Comparison of ENCODE assay signal across 11 cellular contexts in the genomic region with DNA sequence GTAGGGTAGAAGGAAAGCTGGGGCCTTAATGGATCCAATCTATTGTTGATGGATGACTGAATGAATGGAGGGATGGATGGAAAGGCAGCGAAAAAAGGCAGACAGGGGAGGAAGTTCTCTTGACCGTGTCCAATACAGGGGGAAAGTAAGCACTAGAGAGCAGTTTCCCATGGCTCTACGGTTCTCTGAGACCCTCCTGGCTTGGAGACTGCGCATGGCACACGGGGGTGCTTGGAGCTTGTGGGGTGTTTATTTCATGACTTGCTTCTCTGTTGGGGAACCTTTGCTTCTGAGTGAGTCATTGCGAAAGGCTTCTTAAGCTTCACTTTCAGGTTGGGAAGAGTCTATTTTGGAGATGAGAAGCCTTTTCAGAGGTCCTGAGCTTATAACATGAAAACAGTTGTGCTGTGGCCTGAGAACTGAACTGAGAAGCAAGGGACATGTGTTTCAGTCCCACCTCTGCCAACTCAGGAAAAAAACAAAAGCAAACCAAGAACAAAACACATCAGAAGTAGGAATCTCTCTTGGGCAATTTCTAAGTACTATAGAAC. TPM values are rescaled to one million over a fixed set of nuclear protein-coding genes. Genes with fewer than 3 reads are reported as not detected.
A peak's percentile ranks its signal among the peaks of the same experiment; 100 is the strongest.
DNase-seq lines count a peak whose midpoint lies in the region; ATAC-seq and TF ChIP-seq lines count a peak whose summit lies in the region.
"Had no signal": no experiment of that assay in that cellular context is flagged by ENCODE, and none has a peak within 500 bp of the region (broad histone marks: within the 10 kb centered on the region; RNA-seq: fewer than 3 reads in every experiment).

No MANE protein-coding gene starts in this region.

- no peaks in the 10 kb centered on the region for H4K20me1 ChIP-seq in GM23248 (ENCODE audit: insufficient read depth)

- no peaks in the 10 kb centered on the region for H3K9me3 Mint-ChIP-seq in natural killer cell treated with Interleukin-12 subunit alpha and Interleukin-12 subunit beta and Interleukin-15 and Interleukin-18, amount 100 ng/mL, for 72 hours
- H3K9me3 Mint-ChIP-seq in natural killer cell (no peaks in the 10 kb centered on the region), nephron progenitor cell (peaks cover 3% of the 10 kb centered on the region)

- H3K27ac ChIP-seq in GM23248: no peak overlapping the region
- H3K27ac ChIP-seq: VCaP had no signal

- peak overlapping the region; percentile 90 to 100 for H3K27ac Mint-ChIP-seq in natural killer cell treated with Interleukin-12 subunit alpha and Interleukin-12 subunit beta and Interleukin-15 and Interleukin-18, amount 100 ng/mL, for 72 hours
- H3K27ac Mint-ChIP-seq in natural killer cell (no peak overlapping the region), nephron progenitor cell (no peak overlapping the region)

- peaks cover 0 to 2% of the 10 kb centered on the region in 2 donors for H3K27me3 Mint-ChIP-seq in natural killer cell treated with Interleukin-12 subunit alpha and Interleukin-12 subunit beta and Interleukin-15 and Interleukin-18, amount 100 ng/mL, for 72 hours
- H3K27me3 Mint-ChIP-seq in natural killer cell (ENCODE audit: low read depth in 2 of 2): peaks cover 5 to 15% of the 10 kb centered on the region in 2 donors
- H3K27me3 Mint-ChIP-seq in nephron progenitor cell (ENCODE audit: low read depth, poor library complexity): peaks cover 11% of the 10 kb centered on the region

- H3K9me3 ChIP-seq in GM23248 (ENCODE audit: low read depth): no peaks in the 10 kb centered on the region

- no peaks in the 10 kb centered on the region for H3K9me2 ChIP-seq in GM23248 (ENCODE audit: insufficient read depth)

- H3K4me1 Mint-ChIP-seq in natural killer cell treated with Interleukin-12 subunit alpha and Interleukin-12 subunit beta and Interleukin-15 and Interleukin-18, amount 100 ng/mL, for 72 hours (ENCODE audit: low read depth in 2 of 2): peaks cover 57 to 87% of the 10 kb centered on the region in 2 donors
- H3K4me1 Mint-ChIP-seq in natural killer cell (peaks cover 0 to 11% of the 10 kb centered on the region in 2 donors), nephron progenitor cell (no peaks in the 10 kb centered on the region)

- peaks cover 36% of the 10 kb centered on the region for H3K4me1 ChIP-seq in GM23248 (ENCODE audit: insufficient read depth)

- peaks cover 11% of the 10 kb centered on the region for H3K36me3 Mint-ChIP-seq in natural killer cell treated with Interleukin-12 subunit alpha and Interleukin-12 subunit beta and Interleukin-15 and Interleukin-18, amount 100 ng/mL, for 72 hours
- H3K36me3 Mint-ChIP-seq in natural killer cell (no peaks in the 10 kb centered on the region), nephron progenitor cell (ENCODE audit: low read depth) (no peaks in the 10 kb centered on the region)

- ATAC-seq in natural killer cell treated with Interleukin-12 subunit alpha and Interleukin-12 subunit beta and Interleukin-15 and Interleukin-18, amount 100 ng/mL, for 72 hours: peak; percentile 1 to 2
- no peak for ATAC-seq in natural killer cell
- peak; percentile 6 for ATAC-seq in stimulated activated naive CD8-positive, alpha-beta T cell treated with anti-CD3 and anti-CD28 coated beads, Interleukin-15, Interleukin-2, amounts not matched to agents 100 U/mL and 50 U/mL, for 24 hours

- no peak overlapping the region for H3K4me3 ChIP-seq in GM23248

- no peaks in the 10 kb centered on the region for H3K79me2 ChIP-seq in GM23248 (ENCODE audit: insufficient read depth)

- H3K9ac ChIP-seq in GM23248: no peak overlapping the region

- TF ChIP-seq CTCF in natural killer cell (IDR thresholded peaks at IDR 0.05) (no peak), nephron progenitor cell (IDR thresholded peaks at IDR 0.05) (no peak)

- no peak overlapping the region for H3K4me2 ChIP-seq in GM23248 (ENCODE audit: unreplicated experiment)

- peaks cover 39% of the 10 kb centered on the region for H3F3A ChIP-seq in GM23248 (ENCODE audit: insufficient read depth)

- H3K27me3 ChIP-seq in GM23248 (replicated peaks; ENCODE audit: insufficient read depth): no peaks in the 10 kb centered on the region

- peak overlapping the region; percentile 71 for H3K4me3 Mint-ChIP-seq in natural killer cell treated with Interleukin-12 subunit alpha and Interleukin-12 subunit beta and Interleukin-15 and Interleukin-18, amount 100 ng/mL, for 72 hours
- H3K4me3 Mint-ChIP-seq in natural killer cell: no peak overlapping the region
- H3K4me3 Mint-ChIP-seq in nephron progenitor cell: no peak overlapping the region

- intact Hi-C loops in natural killer cell (cut with micrococcal nuclease): no loop called here

- 98 to 100% methylated on average over 6 of the region's 6 CpGs for WGBS in GM23248 (ENCODE audit: low coverage in 1 of 2, low lambda C conversion rate in 2 of 2, missing lambda C conversion rate in 2 of 2), 2 experiments

- no peak overlapping the region for H2AFZ ChIP-seq in GM23248

- DNase-seq in natural killer cell treated with Interleukin-12 subunit alpha and Interleukin-12 subunit beta and Interleukin-15 and Interleukin-18, amount 100 ng/mL, for 72 hours (ENCODE audit: low spot score): no peak
- no peak for DNase-seq in natural killer cell
- peak; percentile 38 for DNase-seq in GM23248
- peak; percentile 60 for DNase-seq in M059J (ENCODE audit: low read depth)
- DNase-seq in stimulated activated naive CD8-positive, alpha-beta T cell treated with anti-CD3 and anti-CD28 coated beads, Interleukin-15, Interleukin-2, amounts not matched to agents 100 U/mL and 50 U/mL, for 24 hours: peak; percentile 31
- no peak for DNase-seq in amygdala (lab: John Stamatoyannopoulos, UW)
- DNase-seq in nephron progenitor cell: no peak
- DNase-seq in NCI-H446 treated with DMSO at 0.1 percent for 48 hours (lab: John Stamatoyannopoulos, UW): no peak
- DNase-seq: NCI-H82 had no signal

- no peaks in the 10 kb centered on the region for H3K36me3 ChIP-seq in GM23248 (ENCODE audit: low read depth)

- in situ Hi-C loops in GM23248 (cut with MboI): no loop called here

RNA-seq across cellular contexts. Expression of gene TEX48, which starts 12.8 kb away (rescaled TPM):
- total RNA-seq in natural killer cell treated with Interleukin-12 subunit alpha and Interleukin-12 subunit beta and Interleukin-15 and Interleukin-18, amount 100 ng/mL, for 72 hours: not detected
- total RNA-seq in natural killer cell: not detected
- not detected in 2 replicates for total RNA-seq in GM23248 (2014; rRNA removed; shearing (Covaris generic))
- polyA plus RNA-seq in GM23248 (2016; fragmentation: Nextera tagmentation; extraction: Ambion mirVana): not detected in 2 replicates
- total RNA-seq in M059J (2014; rRNA removed; shearing (Covaris generic)): not detected in 2 replicates
- total RNA-seq: mononuclear cell had no signal

RNA-seq across cellular contexts. Expression of gene TEX53, which starts 37.2 kb away (rescaled TPM):
- not detected for total RNA-seq in natural killer cell treated with Interleukin-12 subunit alpha and Interleukin-12 subunit beta and Interleukin-15 and Interleukin-18, amount 100 ng/mL, for 72 hours
- not detected for total RNA-seq in natural killer cell
- total RNA-seq in GM23248 (2014; rRNA removed; shearing (Covaris generic)): not detected in 2 replicates
- not detected in 2 replicates for polyA plus RNA-seq in GM23248 (2016; fragmentation: Nextera tagmentation; extraction: Ambion mirVana)
- total RNA-seq in M059J (2014; rRNA removed; shearing (Covaris generic)): not detected in 2 replicates
- total RNA-seq: mononuclear cell had no signal

Comparison
In these comparisons a context has a peak if more than half of its experiments do, and no peak if none do; other contexts are left out.
1. ATAC-seq: peak in natural killer cell treated with Interleukin-12 subunit alpha and Interleukin-12 subunit beta and Interleukin-15 and Interleukin-18, amount 100 ng/mL, for 72 hours (2 of 2) and stimulated activated naive CD8-positive, alpha-beta T cell treated with anti-CD3 and anti-CD28 coated beads, Interleukin-15, Interleukin-2, amounts not matched to agents 100 U/mL and 50 U/mL, for 24 hours (single experiment); none in natural killer cell (0 of 3).
2. H3K27ac Mint-ChIP-seq: peak in natural killer cell treated with Interleukin-12 subunit alpha and Interleukin-12 subunit beta and Interleukin-15 and Interleukin-18, amount 100 ng/mL, for 72 hours (2 of 2); none in natural killer cell (0 of 2) and nephron progenitor cell (single experiment).
3. DNase-seq: peak in GM23248 (single experiment), M059J (single experiment) and stimulated activated naive CD8-positive, alpha-beta T cell treated with anti-CD3 and anti-CD28 coated beads, Interleukin-15, Interleukin-2, amounts not matched to agents 100 U/mL and 50 U/mL, for 24 hours (single experiment); none in natural killer cell treated with Interleukin-12 subunit alpha and Interleukin-12 subunit beta and Interleukin-15 and Interleukin-18, amount 100 ng/mL, for 72 hours (single experiment), natural killer cell (single experiment), amygdala (0 of 56), nephron progenitor cell (single experiment) and NCI-H446 treated with DMSO at 0.1 percent for 48 hours (single experiment).